ENCODE assay signal across 23 cellular contexts in the genomic region with DNA sequence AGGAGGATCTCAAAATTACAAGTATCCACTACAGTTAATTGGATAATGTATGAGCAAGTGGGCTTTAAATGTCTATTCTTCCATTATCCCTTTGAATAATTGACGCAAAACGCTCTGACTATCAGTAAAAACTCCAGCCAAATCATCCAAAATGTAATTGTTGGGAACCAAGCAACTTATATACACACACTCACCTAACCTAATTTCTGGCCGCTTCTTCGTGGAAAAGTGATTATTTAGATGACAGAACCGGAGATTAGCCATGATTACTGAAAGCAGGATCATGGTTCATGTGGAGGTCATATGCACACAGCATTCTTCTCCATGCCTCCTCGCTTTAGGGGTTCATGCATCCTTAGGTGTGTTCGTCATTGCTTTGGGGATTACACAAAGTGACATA.
DNase-seq lines count a peak whose midpoint lies in the region; ATAC-seq and TF ChIP-seq lines count a peak whose summit lies in the region.
"Had no signal": no experiment of that assay in that cellular context is flagged by ENCODE, and none has a peak within 500 bp of the region (broad histone marks: within the 10 kb centered on the region; RNA-seq: fewer than 3 reads in every experiment).

No MANE protein-coding gene starts in this region.

- ATAC-seq in mucosa of descending colon = no peak
- ATAC-seq: GM23338 had no signal

- DNase-seq in NCI-H1417 (lab: John Stamatoyannopoulos, UW) = peak in 2 of 3 experiments; percentile 39 to 50
- no peak for DNase-seq in NCI-H1417 treated with DMSO at 0.1 percent for 48 hours (lab: John Stamatoyannopoulos, UW)
- peak; percentile 10 for DNase-seq in NCI-H1436 treated with DMSO at 0.1 percent for 48 hours (lab: John Stamatoyannopoulos, UW)
- DNase-seq in NCI-H82 treated with DMSO at 0.1 percent for 48 hours (lab: John Stamatoyannopoulos, UW; ENCODE audit: unreplicated experiment) = peak; percentile 99
- peak; percentile 14 for DNase-seq in retina
- no peak for DNase-seq in mucosa of descending colon
- DNase-seq in inferior parietal cortex (ENCODE audit: extremely low spot score) = no peak
- no peak for DNase-seq in stimulated activated CD4-positive, alpha-beta T cell treated with anti-CD3 and anti-CD28 coated beads, Interleukin-4, amount 100 ng/mL, for 24 hours
- DNase-seq: Calu3, HFFc6, KBM-7, MV-4-11, NCI-H187 treated with DMSO at 0.1 percent for 48 hours, NCI-H2107, NCI-H226, NCI-H510A, OCI-M1, Peyer's patch, SHP77 treated with DMSO at 0.1 percent for 48 hours, T-helper 2 cell had no signal

- H3K4me3 ChIP-seq in mucosa of descending colon = no peak overlapping the region
- H3K4me3 ChIP-seq: GM23338, HAP-1, Peyer's patch, SK-N-MC had no signal

- no peaks in the 10 kb centered on the region for H3K4me1 ChIP-seq in mucosa of descending colon (ENCODE audit: low read depth)
- H3K4me1 ChIP-seq: HAP-1, Peyer's patch had no signal

- TF ChIP-seq CTCF in mucosa of descending colon (IDR thresholded peaks at IDR 0.05) = no peak

- intact Hi-C loops in mucosa of descending colon (cut with DNase I, micrococcal nuclease) = no loop called here

- no peaks in the 10 kb centered on the region for H3K9me3 ChIP-seq in mucosa of descending colon
- H3K9me3 ChIP-seq: HAP-1, Peyer's patch had no signal

- no peaks in the 10 kb centered on the region for H3K36me3 ChIP-seq in mucosa of descending colon (ENCODE audit: low read depth)
- H3K36me3 ChIP-seq: HAP-1, Peyer's patch had no signal

Comparison
In these comparisons a context has a peak if more than half of its experiments do, and no peak if none do; other contexts are left out.
1. DNase-seq: peak in NCI-H1417 (2 of 3), NCI-H1436 treated with DMSO at 0.1 percent for 48 hours (single experiment), NCI-H82 treated with DMSO at 0.1 percent for 48 hours (single experiment) and retina (single experiment); none in NCI-H1417 treated with DMSO at 0.1 percent for 48 hours (single experiment), mucosa of descending colon (0 of 3), inferior parietal cortex (single experiment) and stimulated activated CD4-positive, alpha-beta T cell treated with anti-CD3 and anti-CD28 coated beads, Interleukin-4, amount 100 ng/mL, for 24 hours (single experiment).